In the genomic region with DNA sequence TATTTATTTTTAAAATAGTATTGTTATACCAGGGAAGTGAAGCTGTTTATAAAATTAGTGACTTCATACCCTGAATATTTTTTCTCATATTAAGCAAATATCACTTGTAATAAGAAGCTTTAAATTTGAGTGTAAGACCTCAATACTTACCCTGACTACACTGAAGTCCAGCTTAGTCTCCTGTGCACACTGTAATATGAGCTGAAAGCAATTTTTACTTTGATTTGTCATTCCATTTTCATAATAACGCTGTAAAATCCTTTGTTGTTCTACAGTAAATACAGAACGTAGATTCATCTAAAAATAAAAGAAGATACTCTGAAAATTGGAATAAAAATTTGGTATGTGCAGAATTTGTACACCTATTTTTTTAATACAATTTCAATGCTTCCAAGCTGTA, we compare ENCODE assay signal across 22 cellular contexts.
"Had no signal": no experiment of that assay in that cellular context is flagged by ENCODE, and none has a peak within 500 bp of the region (broad histone marks: within the 10 kb centered on the region; RNA-seq: fewer than 3 reads in every experiment).

No MANE protein-coding gene starts in this region.

- ATAC-seq: naive thymus-derived CD4-positive, alpha-beta T cell; psoas muscle; right lobe of liver; stimulated activated memory B cell treated with anti-CD40 and anti-IgM and Interleukin-4, amounts not matched to agents 10 μg/mL and 1 μg/mL and 100 μg/mL, for 72 hours; upper lobe of right lung had no signal

- H3K9me3 ChIP-seq: esophagus squamous epithelium, psoas muscle, right lobe of liver, spleen, testis, tibial nerve, upper lobe of right lung, vagina had no signal

- H3K4me3 ChIP-seq: esophagus squamous epithelium, hepatocyte, psoas muscle, right lobe of liver, spleen, testis, tibial nerve, upper lobe of right lung, vagina had no signal

- H3K27me3 ChIP-seq: esophagus squamous epithelium, hepatocyte, right lobe of liver, spleen, testis, tibial nerve, upper lobe of right lung, vagina had no signal

- H3K27me3 Mint-ChIP-seq: naive thymus-derived CD4-positive, alpha-beta T cell; stimulated activated memory B cell treated with anti-CD40 and anti-IgM and Interleukin-4, amounts not matched to agents 10 μg/mL and 1 μg/mL and 100 μg/mL, for 72 hours; stimulated activated naive CD8-positive, alpha-beta T cell treated with anti-CD3 and anti-CD28 coated beads, Interleukin-15, Interleukin-2, amounts not matched to agents 100 ng/mL and 50 ng/mL, for 24 hours had no signal

- H3K4me1 Mint-ChIP-seq: naive thymus-derived CD4-positive, alpha-beta T cell; nephron progenitor cell; stimulated activated memory B cell treated with anti-CD40 and anti-IgM and Interleukin-4, amounts not matched to agents 10 μg/mL and 1 μg/mL and 100 μg/mL, for 72 hours had no signal

- H3K79me2 ChIP-seq: hepatocyte had no signal

- H3K27ac Mint-ChIP-seq: naive thymus-derived CD4-positive, alpha-beta T cell; nephron progenitor cell; stimulated activated memory B cell treated with anti-CD40 and anti-IgM and Interleukin-4, amounts not matched to agents 10 μg/mL and 1 μg/mL and 100 μg/mL, for 72 hours; stimulated activated naive CD8-positive, alpha-beta T cell treated with anti-CD3 and anti-CD28 coated beads, Interleukin-15, Interleukin-2, amounts not matched to agents 100 ng/mL and 50 ng/mL, for 24 hours had no signal

- H2AFZ ChIP-seq: hepatocyte had no signal

- H3K36me3 ChIP-seq: esophagus squamous epithelium, right lobe of liver, spleen, tibial nerve, upper lobe of right lung, vagina had no signal

- DNase-seq: effector memory CD4-positive, alpha-beta T cell; esophagus squamous epithelium; foreskin fibroblast; head of caudate nucleus; kidney glomerular epithelial cell; mesendoderm; naive thymus-derived CD4-positive, alpha-beta T cell; nephron progenitor cell; psoas muscle; retina; right lobe of liver; spleen; stimulated activated CD4-positive, alpha-beta T cell treated with anti-CD3 and anti-CD28 coated beads, Interleukin-15, amount 100 ng/mL, for 24 hours; stimulated activated CD4-positive, alpha-beta T cell treated with anti-CD3 and anti-CD28 coated beads, Interleukin-1b, Interleukin-23, amount 100 ng/mL, for 48 hours; stimulated activated CD4-positive, alpha-beta T cell treated with anti-CD3 and anti-CD28 coated beads, Interleukin-4, amount 100 ng/mL, for 24 hours; testis; upper lobe of right lung had no signal

- H3K9me3 Mint-ChIP-seq: naive thymus-derived CD4-positive, alpha-beta T cell; stimulated activated memory B cell treated with anti-CD40 and anti-IgM and Interleukin-4, amounts not matched to agents 10 μg/mL and 1 μg/mL and 100 μg/mL, for 72 hours; stimulated activated naive CD8-positive, alpha-beta T cell treated with anti-CD3 and anti-CD28 coated beads, Interleukin-15, Interleukin-2, amounts not matched to agents 100 ng/mL and 50 ng/mL, for 24 hours had no signal

- H3K4me3 Mint-ChIP-seq: naive thymus-derived CD4-positive, alpha-beta T cell; nephron progenitor cell; stimulated activated memory B cell treated with anti-CD40 and anti-IgM and Interleukin-4, amounts not matched to agents 10 μg/mL and 1 μg/mL and 100 μg/mL, for 72 hours; stimulated activated naive CD8-positive, alpha-beta T cell treated with anti-CD3 and anti-CD28 coated beads, Interleukin-15, Interleukin-2, amounts not matched to agents 100 ng/mL and 50 ng/mL, for 24 hours had no signal

- H3K4me2 ChIP-seq: hepatocyte had no signal

- H3K27ac ChIP-seq: esophagus squamous epithelium, hepatocyte, psoas muscle, right lobe of liver, spleen, testis, tibial nerve, upper lobe of right lung, vagina had no signal

- H3K36me3 Mint-ChIP-seq: naive thymus-derived CD4-positive, alpha-beta T cell; stimulated activated memory B cell treated with anti-CD40 and anti-IgM and Interleukin-4, amounts not matched to agents 10 μg/mL and 1 μg/mL and 100 μg/mL, for 72 hours had no signal

- H3K4me1 ChIP-seq: esophagus squamous epithelium, psoas muscle, right lobe of liver, spleen, testis, tibial nerve, upper lobe of right lung, vagina had no signal
